In the genomic region with DNA sequence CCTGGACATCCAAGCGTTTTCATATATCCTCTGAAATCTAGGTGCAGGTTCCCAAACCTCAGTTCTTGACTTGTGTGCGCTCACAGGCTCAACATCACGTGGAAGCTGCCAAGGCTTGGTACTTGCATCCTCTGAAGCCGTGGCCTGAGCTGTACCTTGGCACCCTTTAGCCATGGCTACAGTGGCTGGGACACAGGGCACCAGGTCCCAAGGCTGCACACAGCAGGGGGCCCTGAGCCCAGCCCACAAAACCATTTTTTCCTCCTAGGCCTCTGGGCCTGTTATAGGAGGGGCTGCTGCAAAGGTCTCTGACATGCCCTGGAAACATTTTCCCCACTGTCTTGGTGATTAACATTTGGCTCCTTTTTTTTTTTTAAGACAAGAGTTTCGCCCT, we compare ENCODE assay signal across 1 cellular context.
TF ChIP-seq lines count a peak whose summit lies in the region.

No MANE protein-coding gene starts in this region.

TF ChIP-seq in HepG2, 621 proteins besides CTCF, POLR2A, EP300 and RAD21 (continued from another document and continues in another):
- TF ChIP-seq, protein P1, sequence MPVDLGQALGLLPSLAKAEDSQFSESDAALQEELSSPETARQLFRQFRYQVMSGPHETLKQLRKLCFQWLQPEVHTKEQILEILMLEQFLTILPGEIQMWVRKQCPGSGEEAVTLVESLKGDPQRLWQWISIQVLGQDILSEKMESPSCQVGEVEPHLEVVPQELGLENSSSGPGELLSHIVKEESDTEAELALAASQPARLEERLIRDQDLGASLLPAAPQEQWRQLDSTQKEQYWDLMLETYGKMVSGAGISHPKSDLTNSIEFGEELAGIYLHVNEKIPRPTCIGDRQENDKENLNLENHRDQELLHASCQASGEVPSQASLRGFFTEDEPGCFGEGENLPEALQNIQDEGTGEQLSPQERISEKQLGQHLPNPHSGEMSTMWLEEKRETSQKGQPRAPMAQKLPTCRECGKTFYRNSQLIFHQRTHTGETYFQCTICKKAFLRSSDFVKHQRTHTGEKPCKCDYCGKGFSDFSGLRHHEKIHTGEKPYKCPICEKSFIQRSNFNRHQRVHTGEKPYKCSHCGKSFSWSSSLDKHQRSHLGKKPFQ (CRISPR knock-in tag; IDR thresholded peaks at IDR 0.05; ENCODE audit: insufficient replicate concordance): no peak
- no peak for TF ChIP-seq ZNF703 (CRISPR knock-in tag; IDR thresholded peaks at IDR 0.05; ENCODE audit: borderline replicate concordance)
- TF ChIP-seq KDM2A (CRISPR knock-in tag; IDR thresholded peaks at IDR 0.05; ENCODE audit: borderline replicate concordance, low read depth): no peak
- no peak for TF ChIP-seq TSC22D2 (CRISPR knock-in tag; IDR thresholded peaks at IDR 0.05; ENCODE audit: borderline replicate concordance)
- TF ChIP-seq, protein P2, sequence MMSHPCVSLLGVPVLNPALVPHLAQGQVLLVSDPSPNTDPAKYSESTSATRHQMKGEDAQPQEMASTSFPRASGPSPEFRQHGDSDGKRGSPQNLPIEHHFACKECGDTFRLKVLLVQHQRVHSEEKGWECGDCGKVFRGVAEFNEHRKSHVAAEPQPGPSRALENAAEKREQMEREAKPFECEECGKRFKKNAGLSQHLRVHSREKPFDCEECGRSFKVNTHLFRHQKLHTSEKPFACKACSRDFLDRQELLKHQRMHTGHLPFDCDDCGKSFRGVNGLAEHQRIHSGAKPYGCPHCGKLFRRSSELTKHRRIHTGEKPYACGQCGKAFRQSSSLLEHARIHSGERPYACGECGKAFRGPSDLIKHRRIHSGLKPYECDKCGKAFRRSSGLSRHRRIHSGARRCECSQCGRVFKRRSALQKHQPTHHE (CRISPR knock-in tag; IDR thresholded peaks at IDR 0.05; ENCODE audit: borderline replicate concordance): no peak
- TF ChIP-seq KDM5A (IDR thresholded peaks at IDR 0.05; ENCODE audit: borderline replicate concordance, low read length): no peak
- no peak for TF ChIP-seq TCF12 (IDR thresholded peaks at IDR 0.05)
- TF ChIP-seq TCF12 (CRISPR knock-in tag; IDR thresholded peaks at IDR 0.05): 0 out of 2 replicates have a peak, but pooled peaks have one; percentile 25
- no peak for TF ChIP-seq SRSF4 (IDR thresholded peaks at IDR 0.05; ENCODE audit: low read depth, low read length, poor library complexity, severe bottlenecking)
- no peak for TF ChIP-seq NFE2 (CRISPR knock-in tag; IDR thresholded peaks at IDR 0.05)
- TF ChIP-seq, protein P3, sequence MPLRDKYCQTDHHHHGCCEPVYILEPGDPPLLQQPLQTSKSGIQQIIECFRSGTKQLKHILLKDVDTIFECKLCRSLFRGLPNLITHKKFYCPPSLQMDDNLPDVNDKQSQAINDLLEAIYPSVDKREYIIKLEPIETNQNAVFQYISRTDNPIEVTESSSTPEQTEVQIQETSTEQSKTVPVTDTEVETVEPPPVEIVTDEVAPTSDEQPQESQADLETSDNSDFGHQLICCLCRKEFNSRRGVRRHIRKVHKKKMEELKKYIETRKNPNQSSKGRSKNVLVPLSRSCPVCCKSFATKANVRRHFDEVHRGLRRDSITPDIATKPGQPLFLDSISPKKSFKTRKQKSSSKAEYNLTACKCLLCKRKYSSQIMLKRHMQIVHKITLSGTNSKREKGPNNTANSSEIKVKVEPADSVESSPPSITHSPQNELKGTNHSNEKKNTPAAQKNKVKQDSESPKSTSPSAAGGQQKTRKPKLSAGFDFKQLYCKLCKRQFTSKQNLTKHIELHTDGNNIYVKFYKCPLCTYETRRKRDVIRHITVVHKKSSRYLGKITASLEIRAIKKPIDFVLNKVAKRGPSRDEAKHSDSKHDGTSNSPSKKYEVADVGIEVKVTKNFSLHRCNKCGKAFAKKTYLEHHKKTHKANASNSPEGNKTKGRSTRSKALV (CRISPR knock-in tag; IDR thresholded peaks at IDR 0.05): no peak
- no peak for TF ChIP-seq NFYC (CRISPR knock-in tag; IDR thresholded peaks at IDR 0.05)
- TF ChIP-seq, protein P4, sequence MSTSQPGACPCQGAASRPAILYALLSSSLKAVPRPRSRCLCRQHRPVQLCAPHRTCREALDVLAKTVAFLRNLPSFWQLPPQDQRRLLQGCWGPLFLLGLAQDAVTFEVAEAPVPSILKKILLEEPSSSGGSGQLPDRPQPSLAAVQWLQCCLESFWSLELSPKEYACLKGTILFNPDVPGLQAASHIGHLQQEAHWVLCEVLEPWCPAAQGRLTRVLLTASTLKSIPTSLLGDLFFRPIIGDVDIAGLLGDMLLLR (CRISPR knock-in tag; IDR thresholded peaks at IDR 0.05): peak; percentile 59; the same call in 1 of the 2 replicates
- TF ChIP-seq, protein P5, sequence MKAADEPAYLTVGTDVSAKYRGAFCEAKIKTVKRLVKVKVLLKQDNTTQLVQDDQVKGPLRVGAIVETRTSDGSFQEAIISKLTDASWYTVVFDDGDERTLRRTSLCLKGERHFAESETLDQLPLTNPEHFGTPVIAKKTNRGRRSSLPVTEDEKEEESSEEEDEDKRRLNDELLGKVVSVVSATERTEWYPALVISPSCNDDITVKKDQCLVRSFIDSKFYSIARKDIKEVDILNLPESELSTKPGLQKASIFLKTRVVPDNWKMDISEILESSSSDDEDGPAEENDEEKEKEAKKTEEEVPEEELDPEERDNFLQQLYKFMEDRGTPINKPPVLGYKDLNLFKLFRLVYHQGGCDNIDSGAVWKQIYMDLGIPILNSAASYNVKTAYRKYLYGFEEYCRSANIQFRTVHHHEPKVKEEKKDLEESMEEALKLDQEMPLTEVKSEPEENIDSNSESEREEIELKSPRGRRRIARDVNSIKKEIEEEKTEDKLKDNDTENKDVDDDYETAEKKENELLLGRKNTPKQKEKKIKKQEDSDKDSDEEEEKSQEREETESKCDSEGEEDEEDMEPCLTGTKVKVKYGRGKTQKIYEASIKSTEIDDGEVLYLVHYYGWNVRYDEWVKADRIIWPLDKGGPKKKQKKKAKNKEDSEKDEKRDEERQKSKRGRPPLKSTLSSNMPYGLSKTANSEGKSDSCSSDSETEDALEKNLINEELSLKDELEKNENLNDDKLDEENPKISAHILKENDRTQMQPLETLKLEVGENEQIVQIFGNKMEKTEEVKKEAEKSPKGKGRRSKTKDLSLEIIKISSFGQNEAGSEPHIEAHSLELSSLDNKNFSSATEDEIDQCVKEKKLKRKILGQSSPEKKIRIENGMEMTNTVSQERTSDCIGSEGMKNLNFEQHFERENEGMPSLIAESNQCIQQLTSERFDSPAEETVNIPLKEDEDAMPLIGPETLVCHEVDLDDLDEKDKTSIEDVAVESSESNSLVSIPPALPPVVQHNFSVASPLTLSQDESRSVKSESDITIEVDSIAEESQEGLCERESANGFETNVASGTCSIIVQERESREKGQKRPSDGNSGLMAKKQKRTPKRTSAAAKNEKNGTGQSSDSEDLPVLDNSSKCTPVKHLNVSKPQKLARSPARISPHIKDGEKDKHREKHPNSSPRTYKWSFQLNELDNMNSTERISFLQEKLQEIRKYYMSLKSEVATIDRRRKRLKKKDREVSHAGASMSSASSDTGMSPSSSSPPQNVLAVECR (CRISPR knock-in tag; IDR thresholded peaks at IDR 0.05; ENCODE audit: borderline replicate concordance): no peak
- TF ChIP-seq SMARCE1 (IDR thresholded peaks at IDR 0.05; ENCODE audit: borderline replicate concordance): no peak
- TF ChIP-seq, protein P6, sequence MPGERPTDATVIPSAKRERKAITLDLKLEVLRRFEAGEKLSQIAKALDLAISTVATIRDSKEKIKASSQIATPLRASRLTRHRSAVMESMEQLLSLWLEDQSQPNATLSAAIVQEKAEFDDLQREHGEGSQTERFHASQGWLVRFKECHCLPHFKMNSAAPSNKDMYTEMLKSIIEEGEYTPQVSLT (CRISPR knock-in tag; IDR thresholded peaks at IDR 0.05; ENCODE audit: borderline replicate concordance, low read depth): no peak
- no peak for TF ChIP-seq ATAD3A (CRISPR knock-in tag; IDR thresholded peaks at IDR 0.05)
- TF ChIP-seq REPIN1 (CRISPR knock-in tag; IDR thresholded peaks at IDR 0.05; ENCODE audit: borderline replicate concordance, low read depth): no peak
- TF ChIP-seq, protein P7, sequence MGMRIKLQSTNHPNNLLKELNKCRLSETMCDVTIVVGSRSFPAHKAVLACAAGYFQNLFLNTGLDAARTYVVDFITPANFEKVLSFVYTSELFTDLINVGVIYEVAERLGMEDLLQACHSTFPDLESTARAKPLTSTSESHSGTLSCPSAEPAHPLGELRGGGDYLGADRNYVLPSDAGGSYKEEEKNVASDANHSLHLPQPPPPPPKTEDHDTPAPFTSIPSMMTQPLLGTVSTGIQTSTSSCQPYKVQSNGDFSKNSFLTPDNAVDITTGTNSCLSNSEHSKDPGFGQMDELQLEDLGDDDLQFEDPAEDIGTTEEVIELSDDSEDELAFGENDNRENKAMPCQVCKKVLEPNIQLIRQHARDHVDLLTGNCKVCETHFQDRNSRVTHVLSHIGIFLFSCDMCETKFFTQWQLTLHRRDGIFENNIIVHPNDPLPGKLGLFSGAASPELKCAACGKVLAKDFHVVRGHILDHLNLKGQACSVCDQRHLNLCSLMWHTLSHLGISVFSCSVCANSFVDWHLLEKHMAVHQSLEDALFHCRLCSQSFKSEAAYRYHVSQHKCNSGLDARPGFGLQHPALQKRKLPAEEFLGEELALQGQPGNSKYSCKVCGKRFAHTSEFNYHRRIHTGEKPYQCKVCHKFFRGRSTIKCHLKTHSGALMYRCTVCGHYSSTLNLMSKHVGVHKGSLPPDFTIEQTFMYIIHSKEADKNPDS (CRISPR knock-in tag; IDR thresholded peaks at IDR 0.05): no peak
- TF ChIP-seq ELF3 (CRISPR knock-in tag; IDR thresholded peaks at IDR 0.05): no peak
- TF ChIP-seq ZNF562 (CRISPR knock-in tag; IDR thresholded peaks at IDR 0.05; ENCODE audit: borderline replicate concordance): no peak
- TF ChIP-seq TAF1 (CRISPR knock-in tag; IDR thresholded peaks at IDR 0.05): no peak
- no peak for TF ChIP-seq ZNF121 (CRISPR knock-in tag; IDR thresholded peaks at IDR 0.05)
- TF ChIP-seq ZNF552 (CRISPR knock-in tag; IDR thresholded peaks at IDR 0.05; ENCODE audit: borderline replicate concordance): no peak
- TF ChIP-seq GABPA (IDR thresholded peaks at IDR 0.05; ENCODE audit: low read depth, low read length): no peak
- TF ChIP-seq GABPA (CRISPR knock-in tag; IDR thresholded peaks at IDR 0.05; ENCODE audit: low read depth): no peak
- no peak for TF ChIP-seq ZNF883 (CRISPR knock-in tag; IDR thresholded peaks at IDR 0.05; ENCODE audit: not compliant biosample characterization)
- TF ChIP-seq HNF4A (CRISPR knock-in tag; IDR thresholded peaks at IDR 0.05): no peak
- TF ChIP-seq, protein P8, sequence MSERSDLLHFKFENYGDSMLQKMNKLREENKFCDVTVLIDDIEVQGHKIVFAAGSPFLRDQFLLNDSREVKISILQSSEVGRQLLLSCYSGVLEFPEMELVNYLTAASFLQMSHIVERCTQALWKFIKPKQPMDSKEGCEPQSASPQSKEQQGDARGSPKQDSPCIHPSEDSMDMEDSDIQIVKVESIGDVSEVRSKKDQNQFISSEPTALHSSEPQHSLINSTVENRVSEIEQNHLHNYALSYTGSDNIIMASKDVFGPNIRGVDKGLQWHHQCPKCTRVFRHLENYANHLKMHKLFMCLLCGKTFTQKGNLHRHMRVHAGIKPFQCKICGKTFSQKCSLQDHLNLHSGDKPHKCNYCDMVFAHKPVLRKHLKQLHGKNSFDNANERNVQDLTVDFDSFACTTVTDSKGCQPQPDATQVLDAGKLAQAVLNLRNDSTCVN (CRISPR knock-in tag; IDR thresholded peaks at IDR 0.05; ENCODE audit: borderline replicate concordance): no peak
- no peak for TF ChIP-seq ZSCAN20 (CRISPR knock-in tag; IDR thresholded peaks at IDR 0.05; ENCODE audit: borderline replicate concordance)
- TF ChIP-seq RBM22 (optimal IDR thresholded peaks at IDR 0.05; ENCODE audit: low read length): no peak
- no peak for TF ChIP-seq NFYB (CRISPR knock-in tag; IDR thresholded peaks at IDR 0.05)
- 0 out of 2 replicates have a peak, but pooled peaks have one; percentile 39 for TF ChIP-seq ZMYM2 (CRISPR knock-in tag; IDR thresholded peaks at IDR 0.05)
- TF ChIP-seq, protein P9, sequence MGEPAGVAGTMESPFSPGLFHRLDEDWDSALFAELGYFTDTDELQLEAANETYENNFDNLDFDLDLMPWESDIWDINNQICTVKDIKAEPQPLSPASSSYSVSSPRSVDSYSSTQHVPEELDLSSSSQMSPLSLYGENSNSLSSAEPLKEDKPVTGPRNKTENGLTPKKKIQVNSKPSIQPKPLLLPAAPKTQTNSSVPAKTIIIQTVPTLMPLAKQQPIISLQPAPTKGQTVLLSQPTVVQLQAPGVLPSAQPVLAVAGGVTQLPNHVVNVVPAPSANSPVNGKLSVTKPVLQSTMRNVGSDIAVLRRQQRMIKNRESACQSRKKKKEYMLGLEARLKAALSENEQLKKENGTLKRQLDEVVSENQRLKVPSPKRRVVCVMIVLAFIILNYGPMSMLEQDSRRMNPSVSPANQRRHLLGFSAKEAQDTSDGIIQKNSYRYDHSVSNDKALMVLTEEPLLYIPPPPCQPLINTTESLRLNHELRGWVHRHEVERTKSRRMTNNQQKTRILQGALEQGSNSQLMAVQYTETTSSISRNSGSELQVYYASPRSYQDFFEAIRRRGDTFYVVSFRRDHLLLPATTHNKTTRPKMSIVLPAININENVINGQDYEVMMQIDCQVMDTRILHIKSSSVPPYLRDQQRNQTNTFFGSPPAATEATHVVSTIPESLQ (CRISPR knock-in tag; conservative IDR thresholded peaks at IDR 0.05): no peak
- no peak for TF ChIP-seq MATR3 (CRISPR knock-in tag; IDR thresholded peaks at IDR 0.05)
- no peak for TF ChIP-seq GTF3A (CRISPR knock-in tag; conservative IDR thresholded peaks at IDR 0.05)
- no peak for TF ChIP-seq TEAD2 (CRISPR knock-in tag; IDR thresholded peaks at IDR 0.05)
- 0 out of 2 replicates have a peak, but pooled peaks have one; percentile 26 for TF ChIP-seq IRX3 (CRISPR knock-in tag; IDR thresholded peaks at IDR 0.05; ENCODE audit: borderline replicate concordance, low read depth)
- TF ChIP-seq ZNF724P (CRISPR knock-in tag; IDR thresholded peaks at IDR 0.05; ENCODE audit: borderline replicate concordance): no peak; the same call in 1 of the 2 replicates
- no peak for TF ChIP-seq ISL2 (CRISPR knock-in tag; IDR thresholded peaks at IDR 0.05)
- TF ChIP-seq, protein P10, sequence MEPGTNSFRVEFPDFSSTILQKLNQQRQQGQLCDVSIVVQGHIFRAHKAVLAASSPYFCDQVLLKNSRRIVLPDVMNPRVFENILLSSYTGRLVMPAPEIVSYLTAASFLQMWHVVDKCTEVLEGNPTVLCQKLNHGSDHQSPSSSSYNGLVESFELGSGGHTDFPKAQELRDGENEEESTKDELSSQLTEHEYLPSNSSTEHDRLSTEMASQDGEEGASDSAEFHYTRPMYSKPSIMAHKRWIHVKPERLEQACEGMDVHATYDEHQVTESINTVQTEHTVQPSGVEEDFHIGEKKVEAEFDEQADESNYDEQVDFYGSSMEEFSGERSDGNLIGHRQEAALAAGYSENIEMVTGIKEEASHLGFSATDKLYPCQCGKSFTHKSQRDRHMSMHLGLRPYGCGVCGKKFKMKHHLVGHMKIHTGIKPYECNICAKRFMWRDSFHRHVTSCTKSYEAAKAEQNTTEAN (CRISPR knock-in tag; conservative IDR thresholded peaks at IDR 0.05): no peak
- TF ChIP-seq, protein P11, sequence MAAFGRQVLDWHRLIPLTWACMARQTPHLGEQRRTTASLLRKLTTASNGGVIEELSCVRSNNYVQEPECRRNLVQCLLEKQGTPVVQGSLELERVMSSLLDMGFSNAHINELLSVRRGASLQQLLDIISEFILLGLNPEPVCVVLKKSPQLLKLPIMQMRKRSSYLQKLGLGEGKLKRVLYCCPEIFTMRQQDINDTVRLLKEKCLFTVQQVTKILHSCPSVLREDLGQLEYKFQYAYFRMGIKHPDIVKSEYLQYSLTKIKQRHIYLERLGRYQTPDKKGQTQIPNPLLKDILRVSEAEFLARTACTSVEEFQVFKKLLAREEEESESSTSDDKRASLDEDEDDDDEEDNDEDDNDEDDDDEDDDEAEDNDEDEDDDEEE (CRISPR knock-in tag; IDR thresholded peaks at IDR 0.05): no peak; the same call in 1 of the 2 replicates
